Comparison of ENCODE assay signal across 26 cellular contexts in the genomic region with DNA sequence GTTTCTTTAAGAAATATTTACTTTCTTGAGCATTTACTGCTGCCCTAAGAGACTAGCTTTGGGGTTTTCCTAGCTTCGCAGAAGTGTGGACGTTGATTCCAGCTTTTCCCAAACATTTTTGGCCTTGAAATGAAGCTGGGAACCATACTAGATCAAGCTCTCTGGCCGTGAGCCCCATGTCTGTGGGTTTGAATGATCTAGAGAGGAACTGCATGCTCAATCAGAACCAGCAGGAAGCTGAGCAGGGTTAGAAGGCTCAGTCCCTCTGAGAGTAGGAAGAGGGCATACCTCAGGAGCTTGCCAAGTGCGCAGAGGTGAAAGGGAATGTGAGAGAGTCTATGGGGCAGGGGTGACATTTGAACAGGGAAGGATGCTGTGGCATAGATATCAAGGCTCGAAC.
DNase-seq lines count a peak whose midpoint lies in the region; ATAC-seq and TF ChIP-seq lines count a peak whose summit lies in the region.
"Had no signal": no experiment of that assay in that cellular context is flagged by ENCODE, and none has a peak within 500 bp of the region (broad histone marks: within the 10 kb centered on the region; RNA-seq: fewer than 3 reads in every experiment).

No MANE protein-coding gene starts in this region.

- H3K4me1 ChIP-seq in BLaER1 treated with 17β-estradiol and CSF1 and Interleukin-3, amounts not matched to agents 10 nM and 100 nM, result peaks cover 18 to 53% (median 45%) of the 10 kb centered on the region in 10 experiments; a peak in 18 of 20 replicates
- H3K4me1 ChIP-seq in sigmoid colon, result peaks cover 0 to 100% (median 88%) of the 10 kb centered on the region in 4 donors
- H3K4me1 ChIP-seq: colonic mucosa had no signal

- intact Hi-C loops in sigmoid colon (cut with DNase I), result loop anchor here (5.0 kb wide), 1 partner anchor 288 kb away; no protein-coding TSS in a partner anchor

- H4K20me1 ChIP-seq in BLaER1 treated with 17β-estradiol and CSF1 and Interleukin-3, amounts not matched to agents 10 nM and 100 nM, result no peaks in the 10 kb centered on the region

- no peak overlapping the region for H3K27ac ChIP-seq in BLaER1 treated with 17β-estradiol and CSF1 and Interleukin-3, amounts not matched to agents 10 nM and 100 nM
- H3K27ac ChIP-seq in VCaP (peak overlapping the region; percentile 80; the same call in 1 of the 2 replicates), sigmoid colon (peak overlapping the region in 3 of 4 donors; percentile 78 to 94 (median 89))
- H3K27ac ChIP-seq: colonic mucosa had no signal

- ATAC-seq in omental fat pad (ENCODE audit: low FRiP score), result no peak
- no peak for ATAC-seq in GM18517 (IDR thresholded peaks at IDR 0.05; ENCODE audit: unreplicated experiment)
- ATAC-seq: heart right ventricle; left colon; natural killer cell; stimulated activated memory B cell treated with anti-CD40 and anti-IgM and Interleukin-4, amounts not matched to agents 10 μg/mL and 1 μg/mL and 100 μg/mL, for 72 hours had no signal

- H3K27me3 ChIP-seq in BLaER1 treated with 17β-estradiol and CSF1 and Interleukin-3, amounts not matched to agents 10 nM and 100 nM, result no peaks in the 10 kb centered on the region
- no peaks in the 10 kb centered on the region for H3K27me3 ChIP-seq in sigmoid colon
- H3K27me3 ChIP-seq: colonic mucosa, heart right ventricle, tibial nerve had no signal

- H3K9me3 ChIP-seq in BLaER1 treated with 17β-estradiol and CSF1 and Interleukin-3, amounts not matched to agents 10 nM and 100 nM (replicated peaks in 1 of 11), result no peaks in the 10 kb centered on the region
- no peaks in the 10 kb centered on the region for H3K9me3 ChIP-seq in sigmoid colon
- H3K9me3 ChIP-seq: colonic mucosa, heart right ventricle, tibial nerve had no signal

- WGBS in sigmoid colon, 2 donors, result 53 to 74% methylated on average over 5 of the region's 5 CpGs

- DNase-seq in fibroblast of the aortic adventitia (ENCODE audit: low read depth), result peak; percentile 69
- no peak for DNase-seq in sigmoid colon
- no peak for DNase-seq in omental fat pad (ENCODE audit: low spot score)
- DNase-seq in dermis blood vessel endothelial cell, result no peak
- no peak for DNase-seq in activated CD4-positive, CD25-positive, alpha-beta regulatory T cell treated with anti-CD3 and anti-CD28 coated beads, Interleukin-2, amount 50 U/mL, for 72 hours
- DNase-seq: activated CD4-positive, alpha-beta memory T cell treated with anti-CD3 and anti-CD28 coated beads, Interleukin-2, amount 10 ng/mL, durations not matched to agents 7 days and 5 days; activated CD4-positive, CD25-positive, alpha-beta regulatory T cell; activated gamma-delta T cell treated with Interleukin-2 at 50 U/mL for 16 hours; CD4-positive, CD25-positive, alpha-beta regulatory T cell; colonic mucosa; H7; heart right ventricle; left colon; mesendoderm; natural killer cell; NCI-H146; NCI-H510A treated with DMSO at 0.1 percent for 48 hours; NK-92 treated with Interleukin-12 subunit alpha and Interleukin-12 subunit beta, amount 100 ng/mL, for 24 hours; stimulated activated CD4-positive, alpha-beta T cell treated with anti-CD3 and anti-CD28 coated beads, Interleukin-2, amount 100 ng/mL, for 24 hours; T1000 had no signal

- peak overlapping the region in 6 of 11 experiments; percentile 2 to 43 (median 28); a peak in 8 of 22 replicates for H3K4me2 ChIP-seq in BLaER1 treated with 17β-estradiol and CSF1 and Interleukin-3, amounts not matched to agents 10 nM and 100 nM

- no peak for TF ChIP-seq EP300 in sigmoid colon (IDR thresholded peaks at IDR 0.05)

- no peak overlapping the region for H3K9ac ChIP-seq in BLaER1 treated with 17β-estradiol and CSF1 and Interleukin-3, amounts not matched to agents 10 nM and 100 nM

- H3K36me3 ChIP-seq in BLaER1 treated with 17β-estradiol and CSF1 and Interleukin-3, amounts not matched to agents 10 nM and 100 nM, result no peaks in the 10 kb centered on the region
- H3K36me3 ChIP-seq in sigmoid colon, result no peaks in the 10 kb centered on the region
- H3K36me3 ChIP-seq: colonic mucosa, heart right ventricle, tibial nerve had no signal

- H3K4me3 ChIP-seq in BLaER1 treated with 17β-estradiol and CSF1 and Interleukin-3, amounts not matched to agents 10 nM and 100 nM, result no peak overlapping the region
- H3K4me3 ChIP-seq in fibroblast of the aortic adventitia (ENCODE audit: low read depth, low read length) (no peak overlapping the region), sigmoid colon (no peak overlapping the region)
- H3K4me3 ChIP-seq: colonic mucosa, heart right ventricle, skin epidermis, tibial nerve had no signal

- no peak for TF ChIP-seq CTCF in VCaP (conservative IDR thresholded peaks at IDR 0.05)
- TF ChIP-seq CTCF in fibroblast of the aortic adventitia (IDR thresholded peaks at IDR 0.05; ENCODE audit: insufficient read depth, low read length), result no peak
- TF ChIP-seq CTCF in sigmoid colon (IDR thresholded peaks at IDR 0.05), result no peak
- no peak for TF ChIP-seq CTCF in omental fat pad (IDR thresholded peaks at IDR 0.05)

- TF ChIP-seq POLR2A in sigmoid colon (IDR thresholded peaks at IDR 0.05), result no peak

Comparison
In these comparisons a context has a peak if more than half of its experiments do, and no peak if none do; other contexts are left out.
1. H3K27ac ChIP-seq: peak in VCaP (single experiment) and sigmoid colon (3 of 4); none in BLaER1 treated with 17β-estradiol and CSF1 and Interleukin-3, amounts not matched to agents 10 nM and 100 nM (0 of 11).